In the genomic region with DNA sequence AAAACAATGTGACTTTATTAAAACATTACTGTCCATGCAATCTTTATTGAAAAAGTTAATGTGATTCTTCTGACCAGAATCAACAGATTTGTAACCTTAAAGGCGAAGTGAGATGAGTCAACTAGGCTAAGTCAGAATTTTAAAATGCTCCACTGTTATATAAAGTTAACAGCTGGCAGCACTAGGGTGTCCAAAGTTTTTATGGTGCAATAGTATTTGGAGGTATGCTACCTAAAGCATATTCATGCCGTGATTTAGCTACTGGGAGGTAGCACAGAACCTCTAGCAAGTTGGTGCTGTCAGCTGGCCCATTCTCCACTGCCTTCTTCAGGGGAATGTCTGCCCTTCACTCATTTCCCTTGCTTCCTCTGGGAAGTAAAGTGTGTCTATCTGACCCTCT, we compare ENCODE assay signal across 24 cellular contexts.
"Had no signal": no experiment of that assay in that cellular context is flagged by ENCODE, and none has a peak within 500 bp of the region (broad histone marks: within the 10 kb centered on the region; RNA-seq: fewer than 3 reads in every experiment).

No MANE protein-coding gene starts in this region.

- H3K27me3 ChIP-seq: esophagus squamous epithelium, gastrocnemius medialis, neutrophil, pancreas, stomach, testis, tibial nerve, upper lobe of left lung had no signal

- H3K27ac ChIP-seq: esophagus squamous epithelium, gastrocnemius medialis, left ventricle myocardium inferior, lower lobe of right lung, neutrophil, pancreas, stomach, testis, tibial nerve, upper lobe of left lung had no signal

- H3K4me3 ChIP-seq: esophagus squamous epithelium, gastrocnemius medialis, left ventricle myocardium inferior, lower lobe of right lung, pancreas, smooth muscle cell, stomach, testis, tibial nerve, upper lobe of left lung had no signal

- H3K9me3 ChIP-seq: esophagus squamous epithelium, gastrocnemius medialis, left ventricle myocardium inferior, lower lobe of right lung, neutrophil, pancreas, stomach, testis, tibial nerve, upper lobe of left lung had no signal

- H3K4me1 ChIP-seq: gastrocnemius medialis, left ventricle myocardium inferior, lower lobe of right lung, stomach, testis, upper lobe of left lung had no signal

- ATAC-seq: effector memory CD8-positive, alpha-beta T cell; gastrocnemius medialis; left cardiac atrium; lower lobe of right lung; natural killer cell treated with Interleukin-12 subunit alpha and Interleukin-12 subunit beta and Interleukin-15 and Interleukin-18, amount 100 ng/mL, for 72 hours; pancreas; sciatic nerve; stimulated activated effector memory CD8-positive, alpha-beta T cell treated with anti-CD3 and anti-CD28 coated beads, Interleukin-12 subunit alpha, Interleukin-12 subunit beta, amount 100 ng/mL, for 72 hours had no signal

- H3K36me3 ChIP-seq: gastrocnemius medialis, left ventricle myocardium inferior, lower lobe of right lung, neutrophil, pancreas, stomach, tibial nerve, upper lobe of left lung had no signal

- DNase-seq: cortex of kidney; effector memory CD8-positive, alpha-beta T cell; erythroblast; esophagus squamous epithelium; foreskin fibroblast; gastrocnemius medialis; head of caudate nucleus; kidney; left cardiac atrium; left ventricle myocardium inferior; lower lobe of right lung; pancreas; stimulated activated CD4-positive, alpha-beta T cell treated with anti-CD3 and anti-CD28 coated beads, Interleukin-2, amount 100 ng/mL, for 24 hours; stimulated activated CD4-positive, alpha-beta T cell treated with anti-CD3 and anti-CD28 coated beads, Interleukin-4, amount 100 ng/mL, for 24 hours; stimulated activated naive CD4-positive, alpha-beta T cell treated with Interleukin-2 at 50 U/mL for 16 hours; stomach; testis; upper lobe of left lung had no signal

- H3K4me2 ChIP-seq: smooth muscle cell had no signal
